11 cellular contexts compared by ENCODE assay signal in genomic region chr5:40442346-40442745, GRCh38.
A peak's percentile ranks its signal among the peaks of the same experiment; 100 is the strongest.
DNase-seq lines count a peak whose midpoint lies in the region; ATAC-seq, FAIRE-seq and TF ChIP-seq lines count a peak whose summit lies in the region.
"Had no signal": no experiment of that assay in that cellular context is flagged by ENCODE, and none has a peak within 500 bp of the region (broad histone marks: within the 10 kb centered on the region; RNA-seq: fewer than 3 reads in every experiment).

No MANE protein-coding gene starts in this region.

- H3K4me1 ChIP-seq in mucosa of rectum (ENCODE audit: control insufficient read depth in 2 of 2, insufficient read depth in 2 of 2, low read length in 2 of 2) (peaks cover 7 to 21% of the 10 kb centered on the region in 2 donors), testis (no peaks in the 10 kb centered on the region)
- H3K4me1 ChIP-seq: body of pancreas had no signal

- no peak for DNase-seq in activated naive CD4-positive, alpha-beta T cell treated with anti-CD3 and anti-CD28 coated beads, Interleukin-2, amount 50 U/mL, for 72 hours (ENCODE audit: low spot score in 2 of 2)
- DNase-seq in HK-2 (ENCODE audit: unreplicated experiment): no peak
- no peak for DNase-seq in urothelium cell line (ENCODE audit: low spot score)
- DNase-seq in testis: no peak
- DNase-seq: body of pancreas, SHP77 had no signal

- ATAC-seq in GM18909 (IDR thresholded peaks at IDR 0.05; ENCODE audit: poor library complexity, unreplicated experiment) (peak; percentile 71), HG03097 (IDR thresholded peaks at IDR 0.05; ENCODE audit: low FRiP score, unreplicated experiment) (peak; percentile 71), HG02852 (IDR thresholded peaks at IDR 0.05; ENCODE audit: unreplicated experiment) (no peak)
- ATAC-seq in activated naive CD4-positive, alpha-beta T cell treated with anti-CD3 and anti-CD28 coated beads, Interleukin-2, amount 50 U/mL, for 72 hours: peak in 1 of 2 donors; percentile 25
- ATAC-seq: body of pancreas had no signal

- peaks cover 10 to 23% of the 10 kb centered on the region in 2 donors for H3K9me3 Mint-ChIP-seq in activated naive CD4-positive, alpha-beta T cell treated with anti-CD3 and anti-CD28 coated beads, Interleukin-2, amount 50 U/mL, for 72 hours

- H3K9ac ChIP-seq in mucosa of rectum (ENCODE audit: low read depth in 1 of 2, low read length in 2 of 2): no peak overlapping the region

- peak overlapping the region in 1 of 2 donors; percentile 31 for H3K4me3 ChIP-seq in mucosa of rectum (ENCODE audit: low read length in 2 of 2)
- H3K4me3 ChIP-seq in testis: no peak overlapping the region
- H3K4me3 ChIP-seq: body of pancreas had no signal

- FAIRE-seq in urothelium cell line (lab: Jason Lieb, UNC): no peak
- FAIRE-seq: GM12892 had no signal

- intact Hi-C loops in testis (cut with DNase I; ENCODE audit: low total_unique reads): no loop called here

- no peak for TF ChIP-seq CTCF in testis (IDR thresholded peaks at IDR 0.05)

- 54 to 67% methylated on average over 2 of the region's 2 CpGs for WGBS in testis, 2 donors

- H3K27ac ChIP-seq in mucosa of rectum (ENCODE audit: low read depth in 2 of 2, low read length in 2 of 2): peak overlapping the region; percentile 75 to 86
- H3K27ac ChIP-seq in testis: no peak overlapping the region
- H3K27ac ChIP-seq: body of pancreas had no signal

- H3K27ac Mint-ChIP-seq in activated naive CD4-positive, alpha-beta T cell treated with anti-CD3 and anti-CD28 coated beads, Interleukin-2, amount 50 U/mL, for 72 hours: peak overlapping the region; percentile 93 to 96

- no peak for TF ChIP-seq POLR2A in testis (IDR thresholded peaks at IDR 0.05)

- H3K36me3 Mint-ChIP-seq in activated naive CD4-positive, alpha-beta T cell treated with anti-CD3 and anti-CD28 coated beads, Interleukin-2, amount 50 U/mL, for 72 hours: peaks cover 0 to 53% of the 10 kb centered on the region in 2 donors

- H3K9me3 ChIP-seq in mucosa of rectum (ENCODE audit: control insufficient read depth in 2 of 2, low read length in 2 of 2) (peaks cover 0 to 3% of the 10 kb centered on the region in 2 donors), testis (no peaks in the 10 kb centered on the region)

- H3K27me3 ChIP-seq in mucosa of rectum (ENCODE audit: control insufficient read depth in 2 of 2, insufficient read depth in 2 of 2, low read length in 2 of 2): no peaks in the 10 kb centered on the region
- no peaks in the 10 kb centered on the region for H3K27me3 ChIP-seq in testis
- H3K27me3 ChIP-seq: body of pancreas had no signal

- H3K36me3 ChIP-seq in mucosa of rectum (ENCODE audit: control insufficient read depth in 2 of 2, insufficient read depth in 2 of 2, low read length in 2 of 2) (no peaks in the 10 kb centered on the region), testis (ENCODE audit: low read depth, missing control alignments) (no peaks in the 10 kb centered on the region)

Comparison
In these comparisons a context has a peak if more than half of its experiments do, and no peak if none do; other contexts are left out.
1. H3K27ac ChIP-seq: peak in mucosa of rectum (2 of 2); none in testis (0 of 2).